7 cellular contexts compared by ENCODE assay signal in genomic region chr9:36008774-36009300, GRCh38. TPM values are rescaled to one million over a fixed set of nuclear protein-coding genes. Genes with fewer than 3 reads are reported as not detected.
DNase-seq lines count a peak whose midpoint lies in the region; FAIRE-seq and TF ChIP-seq lines count a peak whose summit lies in the region.

No MANE protein-coding gene starts in this region.

- no peaks in the 10 kb centered on the region for H3K79me2 ChIP-seq in PC-9 (ENCODE audit: low read depth)

- DNase-seq in GM12891 (ENCODE audit: insufficient read length, low spot score) (peak; percentile 18), KBM-7 (peak; percentile 50), PC-9 (peak in 1 of 2 experiments; percentile 15), fibroblast of pulmonary artery (ENCODE audit: low read depth) (peak; percentile 78), nucleus accumbens (lab: John Stamatoyannopoulos, UW) (peak in 36 of 56 donors; percentile 1 to 69 (median 19)), tibial nerve (ENCODE audit: low spot score in 2 of 2) (peak; percentile 25 to 64)
- DNase-seq in activated T-cell treated with anti-CD3 and anti-CD28 coated beads, Interleukin-2, amount 50 U/mL, for 48 hours = peak; percentile 68 to 71

- H3K9me3 ChIP-seq in PC-9 (ENCODE audit: insufficient read depth, low read depth) (no peaks in the 10 kb centered on the region), tibial nerve (peaks cover 0 to 7% (median 0%) of the 10 kb centered on the region in 4 donors)

- H3K4me1 ChIP-seq in PC-9 (replicated peaks; ENCODE audit: insufficient read depth) (no peaks in the 10 kb centered on the region), tibial nerve (no peaks in the 10 kb centered on the region)

- H3K36me3 ChIP-seq in PC-9 (ENCODE audit: low read depth) = no peaks in the 10 kb centered on the region
- H3K36me3 ChIP-seq in tibial nerve = no peaks in the 10 kb centered on the region

- FAIRE-seq in GM12891 (lab: Jason Lieb, UNC) = peak; percentile 80

- peak overlapping the region; percentile 60; the same call in 1 of the 2 replicates for H3K4me2 ChIP-seq in PC-9

- 9% methylated on average over 11 of the region's 11 CpGs for WGBS in tibial nerve, 2 donors

- in situ Hi-C loops in KBM-7 (cut with MboI; ENCODE audit: low pct_unique_long_range_greater_than_20kb, low sequenced_read_pairs) = no loop called here

- H4K20me1 ChIP-seq in PC-9 (ENCODE audit: insufficient read depth) = no peaks in the 10 kb centered on the region

- TF ChIP-seq CTCF in PC-9 (conservative IDR thresholded peaks at IDR 0.05) = peak; percentile 80
- TF ChIP-seq CTCF in fibroblast of pulmonary artery (IDR thresholded peaks at IDR 0.05; ENCODE audit: low read length, missing control alignments) = no peak
- peak; percentile 72 to 99 (median 91) for TF ChIP-seq CTCF in tibial nerve (IDR thresholded peaks at IDR 0.05)

- no TSS peak for BruUV-seq in PC-9 (replicated peaks; lab: Mats Ljungman, UMichigan)

- H2AFZ ChIP-seq in PC-9 = no peak overlapping the region

- CTCF ChIA-PET in PC-9 (lab: Charles Lee) = interaction anchor here (0.7 to 0.8 kb wide), 2 partner anchors 21 to 54 kb away, joined by 8 to 11 read pairs; no protein-coding TSS in a partner anchor

- TF ChIP-seq POLR2A in GM12891 (IDR thresholded peaks at IDR 0.05; ENCODE audit: low read depth, low read length) = no peak
- TF ChIP-seq POLR2A in tibial nerve (IDR thresholded peaks at IDR 0.05) = no peak

- no peaks in the 10 kb centered on the region for H3K9me2 ChIP-seq in PC-9 (ENCODE audit: insufficient read depth)

- H3K27ac ChIP-seq in PC-9 (no peak overlapping the region), tibial nerve (no peak overlapping the region)

- TF ChIP-seq EP300 in tibial nerve (IDR thresholded peaks at IDR 0.05) = peak in 1 of 2 donors; percentile 34

- POLR2A ChIA-PET in PC-9 (lab: Charles Lee; ENCODE audit: unreplicated experiment) = interaction anchor here (0.6 kb wide), 1 partner anchor 404 kb away, joined by 3 read pairs; no protein-coding TSS in a partner anchor

- intact Hi-C loops in PC-9 (cut with micrococcal nuclease; ENCODE audit: unreplicated experiment) = no loop called here

- H3K27me3 ChIP-seq in PC-9 (ENCODE audit: insufficient read depth, low read depth) = peaks cover 8% of the 10 kb centered on the region
- no peaks in the 10 kb centered on the region for H3K27me3 ChIP-seq in tibial nerve

- H3F3A ChIP-seq in PC-9 (ENCODE audit: insufficient read depth, low read depth) = no peaks in the 10 kb centered on the region

- H3K4me3 ChIP-seq in PC-9 (no peak overlapping the region), fibroblast of pulmonary artery (replicated peaks; ENCODE audit: low read depth, low read length) (no peak overlapping the region), tibial nerve (no peak overlapping the region)

TF ChIP-seq in GM12891, 5 proteins besides CTCF, POLR2A, EP300 and RAD21:
- no peak for TF ChIP-seq TAF1 (IDR thresholded peaks at IDR 0.05; ENCODE audit: low read depth, low read length)
- TF ChIP-seq SPI1 (IDR thresholded peaks at IDR 0.05; ENCODE audit: low read depth, low read length) = no peak
- no peak for TF ChIP-seq PAX5 (IDR thresholded peaks at IDR 0.05; ENCODE audit: insufficient read depth, low read length, severe bottlenecking)
- no peak for TF ChIP-seq POU2F2 (IDR thresholded peaks at IDR 0.05; ENCODE audit: low read depth, low read length)
- no peak for TF ChIP-seq POLR2AphosphoS5 (IDR thresholded peaks at IDR 0.05; ENCODE audit: low read depth, low read length)

RNA-seq across cellular contexts. Expression of gene RECK, which starts 27.9 kb away (rescaled TPM):
- polyA plus RNA-seq in GM12891 (2012; ENCODE audit: low read depth, missing spikeins) = 1.3 TPM
- total RNA-seq in PC-9 (2021) (2.1 and 2.5 TPM in 2 replicates), tibial nerve (10 to 100 TPM; 15.6 to 24.1 (median 18.7) TPM)

RNA-seq across cellular contexts. Expression of gene OR2S2, which starts 50.9 kb away (rescaled TPM):
- not detected for polyA plus RNA-seq in GM12891 (2012; ENCODE audit: low read depth, missing spikeins)
- not detected in 2 replicates for total RNA-seq in PC-9 (2021)
- not detected for total RNA-seq in tibial nerve
